In the genomic region with DNA sequence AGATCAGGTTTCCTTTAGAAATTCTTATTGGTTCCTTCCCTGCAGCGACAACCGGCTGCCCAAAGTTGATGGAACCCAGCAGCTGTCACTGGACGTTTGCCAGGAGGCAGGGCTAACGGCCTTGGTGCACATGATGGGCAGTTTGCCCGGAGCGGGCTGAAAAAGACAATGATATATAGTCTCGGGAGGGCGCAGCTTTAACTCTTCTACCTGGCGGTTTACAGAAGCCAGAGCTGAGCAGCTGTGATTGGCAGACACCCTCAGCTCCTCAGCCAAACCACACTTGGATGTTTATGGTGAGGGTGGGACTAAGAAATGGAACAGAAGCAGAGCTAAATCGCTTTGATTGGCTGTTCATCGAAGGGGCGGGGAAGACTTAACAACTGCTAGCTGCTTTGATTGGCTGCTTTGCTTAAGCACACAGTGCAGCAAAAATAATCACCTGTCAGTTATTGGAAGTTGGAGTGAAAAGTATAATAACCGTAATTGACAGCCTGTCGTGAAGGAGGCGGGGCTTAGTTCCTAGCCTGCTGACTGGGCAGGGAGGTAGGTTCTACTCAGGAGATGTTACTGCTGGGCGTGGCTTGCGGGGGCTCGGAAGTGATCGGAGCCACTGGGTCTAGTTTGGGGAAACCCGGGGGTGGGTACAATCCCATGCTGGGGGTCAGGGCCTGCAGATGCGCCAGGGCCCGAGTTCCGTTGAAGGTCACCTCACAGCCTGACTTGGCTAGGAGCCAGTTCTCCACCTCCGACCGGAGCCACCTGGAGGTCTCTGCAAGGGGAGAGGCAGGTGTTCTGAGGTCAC, we compare ENCODE assay signal across 8 cellular contexts. TPM values are rescaled to one million over a fixed set of nuclear protein-coding genes. Genes with fewer than 3 reads are reported as not detected.
A peak's percentile ranks its signal among the peaks of the same experiment; 100 is the strongest.
DNase-seq lines count a peak whose midpoint lies in the region; ATAC-seq, FAIRE-seq and TF ChIP-seq lines count a peak whose summit lies in the region.

No MANE protein-coding gene starts in this region.

- CTCF ChIA-PET in activated B cell treated with CpG ODN at 0.5 μM for 24 hours (lab: Charles Lee) = interaction anchor here (1.5 to 4.4 kb wide), 6 partner anchors 14 to 252 kb away, joined by 4 to 215 read pairs (median 18); a partner anchor contains a TSS

- no peaks in the 10 kb centered on the region for H3K27me3 Mint-ChIP-seq in activated B cell treated with CpG ODN at 0.5 μM for 24 hours

- peak; percentile 60 for ATAC-seq in GM18909 (IDR thresholded peaks at IDR 0.05; ENCODE audit: poor library complexity, unreplicated experiment)
- peak; percentile 50 for ATAC-seq in HG03139 (IDR thresholded peaks at IDR 0.05; ENCODE audit: unreplicated experiment)
- peak; percentile 70 for ATAC-seq in activated B cell treated with CpG ODN at 0.5 μM for 24 hours (ENCODE audit: low read depth)

- no peak for TF ChIP-seq CTCF in activated B cell treated with CpG ODN at 0.5 μM for 24 hours (IDR thresholded peaks at IDR 0.05)

- DNase-seq in AG08395 (ENCODE audit: low spot score) (peak; percentile 92), NCI-H2196 treated with DMSO at 0.1 percent for 48 hours (lab: John Stamatoyannopoulos, UW; ENCODE audit: unreplicated experiment) (peak; percentile 99), activated B cell treated with CpG ODN at 0.5 μM for 24 hours (peak; percentile 78)
- DNase-seq in central memory CD4-positive, alpha-beta T cell = peak; percentile 99
- DNase-seq in stimulated activated CD4-positive, alpha-beta T cell treated with anti-CD3 and anti-CD28 coated beads, Interleukin-12 subunit alpha, Interleukin-12 subunit beta, amount 100 ng/mL, for 24 hours (ENCODE audit: low read depth in 2 of 2) = peak; percentile 74 to 86

- POLR2A ChIA-PET in activated B cell treated with CpG ODN at 0.5 μM for 24 hours (lab: Charles Lee) = interaction anchor here (0.6 to 7.7 kb wide), 19 partner anchors 7 to 286 kb away, joined by 3 to 308 read pairs (median 5); a partner anchor contains a TSS

- no peaks in the 10 kb centered on the region for H3K9me3 Mint-ChIP-seq in activated B cell treated with CpG ODN at 0.5 μM for 24 hours

- peak; percentile 83 for FAIRE-seq in islet of Langerhans (lab: Jason Lieb, UNC)

- intact Hi-C loops in activated B cell treated with CpG ODN at 0.5 μM for 24 hours (cut with micrococcal nuclease) = loop anchor here (1.0 to 5.0 kb wide), 8 partner anchors 12 to 286 kb away; a partner anchor contains a TSS

- H3K27ac Mint-ChIP-seq in activated B cell treated with CpG ODN at 0.5 μM for 24 hours = peak overlapping the region; percentile 93

- H3K4me3 Mint-ChIP-seq in activated B cell treated with CpG ODN at 0.5 μM for 24 hours = peak overlapping the region; percentile 95

- peaks cover 61% of the 10 kb centered on the region for H3K4me1 Mint-ChIP-seq in activated B cell treated with CpG ODN at 0.5 μM for 24 hours

- H3K36me3 Mint-ChIP-seq in activated B cell treated with CpG ODN at 0.5 μM for 24 hours (ENCODE audit: low read depth) = peaks cover 43% of the 10 kb centered on the region

RNA-seq across cellular contexts. Expression of a gene that starts 7.5 kb away (rescaled TPM):
- 309 and 320 TPM in 2 replicates for total RNA-seq in activated B cell treated with CpG ODN at 0.5 μM for 24 hours

RNA-seq across cellular contexts. Expression of a gene that starts 30.9 kb away (rescaled TPM):
- total RNA-seq in activated B cell treated with CpG ODN at 0.5 μM for 24 hours = 10.2 and 10.5 TPM in 2 replicates

RNA-seq across cellular contexts. Expression of a gene that starts 31.3 kb away (rescaled TPM):
- total RNA-seq in activated B cell treated with CpG ODN at 0.5 μM for 24 hours = not detected in 2 replicates

RNA-seq across cellular contexts. Expression of a gene that starts 58.5 kb away (rescaled TPM):
- 50.8 and 51.9 TPM in 2 replicates for total RNA-seq in activated B cell treated with CpG ODN at 0.5 μM for 24 hours

Comparison
In these comparisons a context has a peak if more than half of its experiments do, and no peak if none do; other contexts are left out.
1. Peak in every context shown above with its lines: DNase-seq and ATAC-seq.